In genomic region chr7:32891046-32891799, GRCh38 we compare ENCODE assay signal across 8 cellular contexts. TPM values are rescaled to one million over a fixed set of nuclear protein-coding genes. Genes with fewer than 3 reads are reported as not detected.
DNase-seq lines count a peak whose midpoint lies in the region; ATAC-seq and TF ChIP-seq lines count a peak whose summit lies in the region.

Gene KBTBD2 (minus strand): TSS chr7:32891760. CDS start chr7:32879604, 12,156 bp downstream.

- H3K27me3 ChIP-seq in HUES64 (ENCODE audit: insufficient read depth, low read length) (peaks cover 11% of the 10 kb centered on the region; the same call in 1 of the 2 replicates), RWPE2 (ENCODE audit: insufficient read depth, poor library complexity, severe bottlenecking) (no peaks in the 10 kb centered on the region), neural cell (ENCODE audit: insufficient read depth, low read depth, low read length) (no peaks in the 10 kb centered on the region)

- H3K27ac ChIP-seq in HUES64 (ENCODE audit: low read depth, low read length) (peak within 1 kb of the TSS; percentile 98), RWPE2 (ENCODE audit: poor library complexity, severe bottlenecking) (peak within 1 kb of the TSS; percentile 93), neural cell (ENCODE audit: low read length) (peak within 1 kb of the TSS; percentile 96)

- ATAC-seq in GM21447 (IDR thresholded peaks at IDR 0.05; ENCODE audit: unreplicated experiment) (peak; percentile 56), RWPE2 (ENCODE audit: low read depth) (peak; percentile 73)
- ATAC-seq in stimulated activated naive CD8-positive, alpha-beta T cell treated with anti-CD3 and anti-CD28 coated beads, Interleukin-15, amount 100 ng/mL, for 72 hours, result peak; percentile 78

- H3K9me3 Mint-ChIP-seq in stimulated activated naive CD8-positive, alpha-beta T cell treated with anti-CD3 and anti-CD28 coated beads, Interleukin-15, amount 100 ng/mL, for 72 hours, result no peaks in the 10 kb centered on the region

- no peaks in the 10 kb centered on the region for H3K36me3 ChIP-seq in HUES64 (ENCODE audit: insufficient read depth, low read length)
- H3K36me3 ChIP-seq in RWPE2 (ENCODE audit: low read depth), result peaks cover 3% of the 10 kb centered on the region; the same call in 1 of the 2 replicates
- no peaks in the 10 kb centered on the region for H3K36me3 ChIP-seq in neural cell (ENCODE audit: insufficient read depth, low read length)

- TF ChIP-seq CTCF in RWPE2 (IDR thresholded peaks at IDR 0.05; ENCODE audit: poor library complexity, severe bottlenecking) (no peak), neural cell (IDR thresholded peaks at IDR 0.05; ENCODE audit: poor library complexity, severe bottlenecking) (no peak)

- H3K9ac ChIP-seq in HUES64 (ENCODE audit: low read depth, low read length) (peak within 1 kb of the TSS; percentile 85), neural cell (ENCODE audit: low read length) (peak within 1 kb of the TSS; percentile 91)

- H3K9me2 ChIP-seq in neural cell (ENCODE audit: insufficient read depth, low read length), result no peaks in the 10 kb centered on the region

- no peaks in the 10 kb centered on the region for H3K9me3 ChIP-seq in HUES64 (ENCODE audit: insufficient read depth, low read depth, low read length)
- H3K9me3 ChIP-seq in RWPE2 (ENCODE audit: severe bottlenecking), result no peaks in the 10 kb centered on the region
- no peaks in the 10 kb centered on the region for H3K9me3 ChIP-seq in neural cell (ENCODE audit: low read length)

- DNase-seq in DMS153 treated with DMSO at 0.1 percent for 48 hours (lab: John Stamatoyannopoulos, UW; ENCODE audit: unreplicated experiment), result peak; percentile 75
- peak; percentile 85 for DNase-seq in RWPE2 (ENCODE audit: low spot score)
- DNase-seq in activated T-helper 9 cell treated with anti-CD3 and anti-CD28 coated beads, Interleukin-2, amount 50 U/mL, for 16 hours (ENCODE audit: low read depth), result peak; percentile 68
- peak; percentile 70 for DNase-seq in fibroblast of the conjunctiva (ENCODE audit: low read depth)
- DNase-seq in stimulated activated naive CD8-positive, alpha-beta T cell treated with anti-CD3 and anti-CD28 coated beads, Interleukin-15, amount 100 ng/mL, for 72 hours, result peak; percentile 86 to 91

- peak within 1 kb of the TSS; percentile 71 for H3K4me2 ChIP-seq in neural cell (ENCODE audit: low read length)

- no peaks in the 10 kb centered on the region for H4K20me1 ChIP-seq in neural cell (ENCODE audit: insufficient read depth)

- under 1% methylated on average over 104 of the region's 104 CpGs for WGBS in HUES64

- peak; percentile 9 for TF ChIP-seq EP300 in neural cell (conservative IDR thresholded peaks at IDR 0.05; ENCODE audit: poor library complexity, severe bottlenecking)

- peak within 1 kb of the TSS; percentile 98 to 99 for H3K4me3 Mint-ChIP-seq in stimulated activated naive CD8-positive, alpha-beta T cell treated with anti-CD3 and anti-CD28 coated beads, Interleukin-15, amount 100 ng/mL, for 72 hours

- no peak for TF ChIP-seq RAD21 in neural cell (conservative IDR thresholded peaks at IDR 0.05)

- H3F3A ChIP-seq in neural cell (ENCODE audit: insufficient read depth, low read length, poor library complexity, severe bottlenecking), result peaks cover 7% of the 10 kb centered on the region

- H3K4me3 ChIP-seq in HUES64 (ENCODE audit: low read length), result peak within 1 kb of the TSS; percentile 94
- peak within 1 kb of the TSS; percentile 97 for H3K4me3 ChIP-seq in RWPE2 (ENCODE audit: severe bottlenecking)
- H3K4me3 ChIP-seq in neural cell (ENCODE audit: low read length), result peak within 1 kb of the TSS; percentile 71

- peak within 1 kb of the TSS; percentile 98 for H2AFZ ChIP-seq in neural cell (ENCODE audit: low read depth, low read length)

- no peaks in the 10 kb centered on the region for H3K27me3 Mint-ChIP-seq in stimulated activated naive CD8-positive, alpha-beta T cell treated with anti-CD3 and anti-CD28 coated beads, Interleukin-15, amount 100 ng/mL, for 72 hours

- peaks cover 45% of the 10 kb centered on the region for H3K79me2 ChIP-seq in neural cell (replicated peaks; ENCODE audit: insufficient read depth, low read length)

- peaks cover 52% of the 10 kb centered on the region for H3K4me1 Mint-ChIP-seq in stimulated activated naive CD8-positive, alpha-beta T cell treated with anti-CD3 and anti-CD28 coated beads, Interleukin-15, amount 100 ng/mL, for 72 hours

- H3K27ac Mint-ChIP-seq in stimulated activated naive CD8-positive, alpha-beta T cell treated with anti-CD3 and anti-CD28 coated beads, Interleukin-15, amount 100 ng/mL, for 72 hours, result peak within 1 kb of the TSS; percentile 99 to 100

- H3K4me1 ChIP-seq in HUES64 (ENCODE audit: insufficient read depth, low read length) (peaks cover 20% of the 10 kb centered on the region; the same call in 1 of the 2 replicates), RWPE2 (ENCODE audit: insufficient read depth, poor library complexity, severe bottlenecking) (peaks cover 18% of the 10 kb centered on the region)

TF ChIP-seq in neural cell, 6 proteins besides CTCF, POLR2A, EP300 and RAD21:
- TF ChIP-seq POLR2AphosphoS5 (IDR thresholded peaks at IDR 0.05) (peak; percentile 10), TAF1 (IDR thresholded peaks at IDR 0.05; ENCODE audit: low read depth) (no peak)

RNA-seq across cellular contexts. Expression of gene KBTBD2, which starts in this region (rescaled TPM):
- polyA plus RNA-seq in HUES64 (2013, experiment 1 of 2), result 29.0 TPM
- 32.0 TPM for polyA plus RNA-seq in HUES64 (2013, experiment 2 of 2)
- 68.4 and 70.1 TPM in 2 replicates for polyA plus RNA-seq in neural cell
- polyA minus RNA-seq in neural cell, result 112 and 113 TPM in 2 replicates

Comparison
In these comparisons a context has a peak if more than half of its experiments do, and no peak if none do; other contexts are left out.
1. Peak in every context shown above with its lines: DNase-seq, ATAC-seq, H3K4me3 ChIP-seq and H3K27ac ChIP-seq.